ENCODE assay signal across 22 cellular contexts in genomic region chr19:40262422-40262821, GRCh38. TPM values are rescaled to one million over a fixed set of nuclear protein-coding genes. Genes with fewer than 3 reads are reported as not detected.
"Had no signal": no experiment of that assay in that cellular context is flagged by ENCODE, and none has a peak within 500 bp of the region (broad histone marks: within the 10 kb centered on the region; RNA-seq: fewer than 3 reads in every experiment).

No MANE protein-coding gene starts in this region.

- H3K27me3 ChIP-seq: dorsolateral prefrontal cortex, right lobe of liver, upper lobe of left lung had no signal

- ATAC-seq: activated CD4-positive, CD25-positive, alpha-beta regulatory T cell treated with anti-CD3 and anti-CD28 coated beads, Interleukin-2, amount 50 U/mL, for 24 hours; activated CD8-positive, alpha-beta memory T cell treated with anti-CD3 and anti-CD28 coated beads, Interleukin-2, amount 10 ng/mL, durations not matched to agents 7 days and 5 days; activated T-cell treated with anti-CD3 and anti-CD28 coated beads, Interleukin-2, amount 50 U/mL, for 4 hours; left colon; right lobe of liver; stimulated activated effector memory CD8-positive, alpha-beta T cell treated with anti-CD3 and anti-CD28 coated beads, Interleukin-12 subunit alpha, Interleukin-12 subunit beta, amount 100 ng/mL, for 72 hours had no signal

- H3K27ac ChIP-seq: right lobe of liver, upper lobe of left lung had no signal

- DNase-seq: activated CD4-positive, alpha-beta T cell treated with anti-CD3 and anti-CD28 coated beads, Interleukin-2, amount 50 U/mL, for 4 hours; activated CD8-positive, alpha-beta memory T cell treated with anti-CD3 and anti-CD28 coated beads, Interleukin-2, amount 10 ng/mL, durations not matched to agents 7 days and 5 days; activated gamma-delta T cell treated with Interleukin-2 at 50 U/mL for 16 hours; activated naive CD8-positive, alpha-beta T cell treated with anti-CD3 and anti-CD28 coated beads, Interleukin-2, amount 10 ng/mL, durations not matched to agents 7 days and 5 days; activated T-cell treated with anti-CD3 and anti-CD28 coated beads, Interleukin-2, amount 50 U/mL, for 4 hours; anterior cingulate cortex; cerebellar nuclear complex; dorsolateral prefrontal cortex; glutamatergic neuron; immature natural killer cell; left colon; mammary epithelial cell; nucleus accumbens; upper lobe of left lung had no signal

- H3K9me3 ChIP-seq: right lobe of liver, upper lobe of left lung had no signal

- H3K4me3 ChIP-seq: dorsolateral prefrontal cortex, right lobe of liver, upper lobe of left lung had no signal

RNA-seq across cellular contexts. Expression of gene CCNP, which starts 35.9 kb away (rescaled TPM):
- total RNA-seq: mononuclear cell had no signal
- polyA plus RNA-seq: immature natural killer cell, mammary epithelial cell had no signal

RNA-seq across cellular contexts. Expression of gene TTC9B, which starts 44.2 kb away (rescaled TPM):
- total RNA-seq: activated CD8-positive, alpha-beta memory T cell treated with anti-CD3 and anti-CD28 coated beads, Interleukin-2, amount 10 ng/mL, durations not matched to agents 7 days and 5 days; activated naive CD8-positive, alpha-beta T cell treated with anti-CD3 and anti-CD28 coated beads, Interleukin-2, amount 10 ng/mL, durations not matched to agents 7 days and 5 days; activated T-cell treated with anti-CD3 and anti-CD28 coated beads, Interleukin-2, amount 50 U/mL, for 4 hours; mammary epithelial cell; natural killer cell treated with Interleukin-12 subunit alpha and Interleukin-12 subunit beta and Interleukin-15 and Interleukin-18, amount 100 ng/mL, for 72 hours; progenitor cell of endocrine pancreas; right lobe of liver; T-helper 2 cell treated with Interferon-gamma antibody and Interleukin-4, amounts not matched to agents 100 ng/mL and 5 ng/mL, for 36 hours; upper lobe of left lung had no signal
- polyA plus RNA-seq: esophagus, immature natural killer cell, mammary epithelial cell had no signal
